Comparison of ENCODE assay signal across 1 cellular context in the genomic region with DNA sequence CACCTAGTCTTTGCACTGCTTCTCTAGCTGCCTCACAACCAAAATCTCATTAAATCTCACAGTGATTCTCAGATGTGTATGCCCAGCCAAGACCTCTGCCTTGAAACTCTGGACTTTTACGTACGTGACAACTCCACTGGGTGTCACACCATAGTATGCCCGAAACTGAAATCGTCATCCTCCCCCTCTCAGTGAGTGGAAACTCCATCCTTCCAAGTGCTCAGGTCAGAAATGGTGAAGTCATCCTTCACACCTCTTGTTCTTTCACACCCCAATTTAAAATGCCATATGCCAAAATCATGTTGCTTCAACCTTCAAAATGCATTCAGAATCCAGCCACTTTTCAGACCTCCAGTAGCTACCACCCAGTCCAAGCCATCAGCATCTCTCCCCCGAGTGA.
TF ChIP-seq lines count a peak whose summit lies in the region.

No MANE protein-coding gene starts in this region.

TF ChIP-seq in GM12878, 131 proteins besides CTCF, POLR2A, EP300 and RAD21 (continues in another document):
- TF ChIP-seq ZNF274 (IDR thresholded peaks at IDR 0.05; ENCODE audit: insufficient read depth, insufficient read length) (no peak), BMI1 (IDR thresholded peaks at IDR 0.05; ENCODE audit: borderline replicate concordance) (0 out of 2 replicates have a peak, but pooled peaks have one; percentile 47), EGR1 (IDR thresholded peaks at IDR 0.05; ENCODE audit: borderline replicate concordance in 1 of 2, low read depth in 2 of 2, low read length in 2 of 2) (peak in 1 of 2 experiments; percentile 55; a peak in 1 of 3 replicates), RCOR1 (conservative IDR thresholded peaks at IDR 0.05; ENCODE audit: low read depth, low read length) (no peak), CREB1 (IDR thresholded peaks at IDR 0.05; ENCODE audit: low read depth) (peak; percentile 84), ESRRA (IDR thresholded peaks at IDR 0.05; ENCODE audit: low read length) (no peak), ATF7 (IDR thresholded peaks at IDR 0.05; ENCODE audit: low read depth) (peak; percentile 97), NBN (IDR thresholded peaks at IDR 0.05) (peak; percentile 80), BHLHE40 (IDR thresholded peaks at IDR 0.05; ENCODE audit: borderline replicate concordance in 1 of 2, low read depth in 2 of 2, low read length in 1 of 2) (peak in 1 of 2 experiments; percentile 51; a peak in 3 of 4 replicates), EED (IDR thresholded peaks at IDR 0.05; ENCODE audit: low read depth) (peak; percentile 79), FOXM1 (IDR thresholded peaks at IDR 0.05; ENCODE audit: low read depth, low read length) (peak; percentile 72; the same call in 1 of the 2 replicates), FOXK2 (IDR thresholded peaks at IDR 0.05) (no peak), PAX5 (IDR thresholded peaks at IDR 0.05; ENCODE audit: borderline replicate concordance, low read depth, low read length) (no peak), STAT3 (IDR thresholded peaks at IDR 0.05; ENCODE audit: low read depth, low read length) (no peak), MEF2A (IDR thresholded peaks at IDR 0.05; ENCODE audit: insufficient read depth, low read depth, low read length) (0 out of 2 replicates have a peak, but pooled peaks have one; percentile 22), RBBP5 (conservative IDR thresholded peaks at IDR 0.05) (no peak), CREM (IDR thresholded peaks at IDR 0.05; ENCODE audit: low read depth) (peak; percentile 85), YY1 (IDR thresholded peaks at IDR 0.05; ENCODE audit: low read depth, low read length) (no peak), MYB (IDR thresholded peaks at IDR 0.05; ENCODE audit: borderline replicate concordance, low read depth, low read length) (no peak)
- TF ChIP-seq, protein P1, sequence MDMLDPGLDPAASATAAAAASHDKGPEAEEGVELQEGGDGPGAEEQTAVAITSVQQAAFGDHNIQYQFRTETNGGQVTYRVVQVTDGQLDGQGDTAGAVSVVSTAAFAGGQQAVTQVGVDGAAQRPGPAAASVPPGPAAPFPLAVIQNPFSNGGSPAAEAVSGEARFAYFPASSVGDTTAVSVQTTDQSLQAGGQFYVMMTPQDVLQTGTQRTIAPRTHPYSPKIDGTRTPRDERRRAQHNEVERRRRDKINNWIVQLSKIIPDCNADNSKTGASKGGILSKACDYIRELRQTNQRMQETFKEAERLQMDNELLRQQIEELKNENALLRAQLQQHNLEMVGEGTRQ (IDR thresholded peaks at IDR 0.05; ENCODE audit: borderline replicate concordance, low read depth, low read length): no peak
- TF ChIP-seq, protein P2, sequence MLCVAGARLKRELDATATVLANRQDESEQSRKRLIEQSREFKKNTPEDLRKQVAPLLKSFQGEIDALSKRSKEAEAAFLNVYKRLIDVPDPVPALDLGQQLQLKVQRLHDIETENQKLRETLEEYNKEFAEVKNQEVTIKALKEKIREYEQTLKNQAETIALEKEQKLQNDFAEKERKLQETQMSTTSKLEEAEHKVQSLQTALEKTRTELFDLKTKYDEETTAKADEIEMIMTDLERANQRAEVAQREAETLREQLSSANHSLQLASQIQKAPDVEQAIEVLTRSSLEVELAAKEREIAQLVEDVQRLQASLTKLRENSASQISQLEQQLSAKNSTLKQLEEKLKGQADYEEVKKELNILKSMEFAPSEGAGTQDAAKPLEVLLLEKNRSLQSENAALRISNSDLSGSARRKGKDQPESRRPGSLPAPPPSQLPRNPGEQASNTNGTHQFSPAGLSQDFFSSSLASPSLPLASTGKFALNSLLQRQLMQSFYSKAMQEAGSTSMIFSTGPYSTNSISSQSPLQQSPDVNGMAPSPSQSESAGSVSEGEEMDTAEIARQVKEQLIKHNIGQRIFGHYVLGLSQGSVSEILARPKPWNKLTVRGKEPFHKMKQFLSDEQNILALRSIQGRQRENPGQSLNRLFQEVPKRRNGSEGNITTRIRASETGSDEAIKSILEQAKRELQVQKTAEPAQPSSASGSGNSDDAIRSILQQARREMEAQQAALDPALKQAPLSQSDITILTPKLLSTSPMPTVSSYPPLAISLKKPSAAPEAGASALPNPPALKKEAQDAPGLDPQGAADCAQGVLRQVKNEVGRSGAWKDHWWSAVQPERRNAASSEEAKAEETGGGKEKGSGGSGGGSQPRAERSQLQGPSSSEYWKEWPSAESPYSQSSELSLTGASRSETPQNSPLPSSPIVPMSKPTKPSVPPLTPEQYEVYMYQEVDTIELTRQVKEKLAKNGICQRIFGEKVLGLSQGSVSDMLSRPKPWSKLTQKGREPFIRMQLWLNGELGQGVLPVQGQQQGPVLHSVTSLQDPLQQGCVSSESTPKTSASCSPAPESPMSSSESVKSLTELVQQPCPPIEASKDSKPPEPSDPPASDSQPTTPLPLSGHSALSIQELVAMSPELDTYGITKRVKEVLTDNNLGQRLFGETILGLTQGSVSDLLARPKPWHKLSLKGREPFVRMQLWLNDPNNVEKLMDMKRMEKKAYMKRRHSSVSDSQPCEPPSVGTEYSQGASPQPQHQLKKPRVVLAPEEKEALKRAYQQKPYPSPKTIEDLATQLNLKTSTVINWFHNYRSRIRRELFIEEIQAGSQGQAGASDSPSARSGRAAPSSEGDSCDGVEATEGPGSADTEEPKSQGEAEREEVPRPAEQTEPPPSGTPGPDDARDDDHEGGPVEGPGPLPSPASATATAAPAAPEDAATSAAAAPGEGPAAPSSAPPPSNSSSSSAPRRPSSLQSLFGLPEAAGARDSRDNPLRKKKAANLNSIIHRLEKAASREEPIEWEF (IDR thresholded peaks at IDR 0.05; ENCODE audit: insufficient replicate concordance, low read depth, low read length): no peak
- TF ChIP-seq, protein P3, sequence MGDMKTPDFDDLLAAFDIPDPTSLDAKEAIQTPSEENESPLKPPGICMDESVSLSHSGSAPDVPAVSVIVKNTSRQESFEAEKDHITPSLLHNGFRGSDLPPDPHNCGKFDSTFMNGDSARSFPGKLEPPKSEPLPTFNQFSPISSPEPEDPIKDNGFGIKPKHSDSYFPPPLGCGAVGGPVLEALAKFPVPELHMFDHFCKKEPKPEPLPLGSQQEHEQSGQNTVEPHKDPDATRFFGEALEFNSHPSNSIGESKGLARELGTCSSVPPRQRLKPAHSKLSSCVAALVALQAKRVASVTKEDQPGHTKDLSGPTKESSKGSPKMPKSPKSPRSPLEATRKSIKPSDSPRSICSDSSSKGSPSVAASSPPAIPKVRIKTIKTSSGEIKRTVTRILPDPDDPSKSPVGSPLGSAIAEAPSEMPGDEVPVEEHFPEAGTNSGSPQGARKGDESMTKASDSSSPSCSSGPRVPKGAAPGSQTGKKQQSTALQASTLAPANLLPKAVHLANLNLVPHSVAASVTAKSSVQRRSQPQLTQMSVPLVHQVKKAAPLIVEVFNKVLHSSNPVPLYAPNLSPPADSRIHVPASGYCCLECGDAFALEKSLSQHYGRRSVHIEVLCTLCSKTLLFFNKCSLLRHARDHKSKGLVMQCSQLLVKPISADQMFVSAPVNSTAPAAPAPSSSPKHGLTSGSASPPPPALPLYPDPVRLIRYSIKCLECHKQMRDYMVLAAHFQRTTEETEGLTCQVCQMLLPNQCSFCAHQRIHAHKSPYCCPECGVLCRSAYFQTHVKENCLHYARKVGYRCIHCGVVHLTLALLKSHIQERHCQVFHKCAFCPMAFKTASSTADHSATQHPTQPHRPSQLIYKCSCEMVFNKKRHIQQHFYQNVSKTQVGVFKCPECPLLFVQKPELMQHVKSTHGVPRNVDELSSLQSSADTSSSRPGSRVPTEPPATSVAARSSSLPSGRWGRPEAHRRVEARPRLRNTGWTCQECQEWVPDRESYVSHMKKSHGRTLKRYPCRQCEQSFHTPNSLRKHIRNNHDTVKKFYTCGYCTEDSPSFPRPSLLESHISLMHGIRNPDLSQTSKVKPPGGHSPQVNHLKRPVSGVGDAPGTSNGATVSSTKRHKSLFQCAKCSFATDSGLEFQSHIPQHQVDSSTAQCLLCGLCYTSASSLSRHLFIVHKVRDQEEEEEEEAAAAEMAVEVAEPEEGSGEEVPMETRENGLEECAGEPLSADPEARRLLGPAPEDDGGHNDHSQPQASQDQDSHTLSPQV (IDR thresholded peaks at IDR 0.05): 0 out of 2 replicates have a peak, but pooled peaks have one; percentile 51
- TF ChIP-seq, protein P4, sequence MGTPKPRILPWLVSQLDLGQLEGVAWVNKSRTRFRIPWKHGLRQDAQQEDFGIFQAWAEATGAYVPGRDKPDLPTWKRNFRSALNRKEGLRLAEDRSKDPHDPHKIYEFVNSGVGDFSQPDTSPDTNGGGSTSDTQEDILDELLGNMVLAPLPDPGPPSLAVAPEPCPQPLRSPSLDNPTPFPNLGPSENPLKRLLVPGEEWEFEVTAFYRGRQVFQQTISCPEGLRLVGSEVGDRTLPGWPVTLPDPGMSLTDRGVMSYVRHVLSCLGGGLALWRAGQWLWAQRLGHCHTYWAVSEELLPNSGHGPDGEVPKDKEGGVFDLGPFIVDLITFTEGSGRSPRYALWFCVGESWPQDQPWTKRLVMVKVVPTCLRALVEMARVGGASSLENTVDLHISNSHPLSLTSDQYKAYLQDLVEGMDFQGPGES (IDR thresholded peaks at IDR 0.05): no peak
- TF ChIP-seq, protein P5, sequence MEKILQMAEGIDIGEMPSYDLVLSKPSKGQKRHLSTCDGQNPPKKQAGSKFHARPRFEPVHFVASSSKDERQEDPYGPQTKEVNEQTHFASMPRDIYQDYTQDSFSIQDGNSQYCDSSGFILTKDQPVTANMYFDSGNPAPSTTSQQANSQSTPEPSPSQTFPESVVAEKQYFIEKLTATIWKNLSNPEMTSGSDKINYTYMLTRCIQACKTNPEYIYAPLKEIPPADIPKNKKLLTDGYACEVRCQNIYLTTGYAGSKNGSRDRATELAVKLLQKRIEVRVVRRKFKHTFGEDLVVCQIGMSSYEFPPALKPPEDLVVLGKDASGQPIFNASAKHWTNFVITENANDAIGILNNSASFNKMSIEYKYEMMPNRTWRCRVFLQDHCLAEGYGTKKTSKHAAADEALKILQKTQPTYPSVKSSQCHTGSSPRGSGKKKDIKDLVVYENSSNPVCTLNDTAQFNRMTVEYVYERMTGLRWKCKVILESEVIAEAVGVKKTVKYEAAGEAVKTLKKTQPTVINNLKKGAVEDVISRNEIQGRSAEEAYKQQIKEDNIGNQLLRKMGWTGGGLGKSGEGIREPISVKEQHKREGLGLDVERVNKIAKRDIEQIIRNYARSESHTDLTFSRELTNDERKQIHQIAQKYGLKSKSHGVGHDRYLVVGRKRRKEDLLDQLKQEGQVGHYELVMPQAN (conservative IDR thresholded peaks at IDR 0.05): no peak
- TF ChIP-seq, protein P6, sequence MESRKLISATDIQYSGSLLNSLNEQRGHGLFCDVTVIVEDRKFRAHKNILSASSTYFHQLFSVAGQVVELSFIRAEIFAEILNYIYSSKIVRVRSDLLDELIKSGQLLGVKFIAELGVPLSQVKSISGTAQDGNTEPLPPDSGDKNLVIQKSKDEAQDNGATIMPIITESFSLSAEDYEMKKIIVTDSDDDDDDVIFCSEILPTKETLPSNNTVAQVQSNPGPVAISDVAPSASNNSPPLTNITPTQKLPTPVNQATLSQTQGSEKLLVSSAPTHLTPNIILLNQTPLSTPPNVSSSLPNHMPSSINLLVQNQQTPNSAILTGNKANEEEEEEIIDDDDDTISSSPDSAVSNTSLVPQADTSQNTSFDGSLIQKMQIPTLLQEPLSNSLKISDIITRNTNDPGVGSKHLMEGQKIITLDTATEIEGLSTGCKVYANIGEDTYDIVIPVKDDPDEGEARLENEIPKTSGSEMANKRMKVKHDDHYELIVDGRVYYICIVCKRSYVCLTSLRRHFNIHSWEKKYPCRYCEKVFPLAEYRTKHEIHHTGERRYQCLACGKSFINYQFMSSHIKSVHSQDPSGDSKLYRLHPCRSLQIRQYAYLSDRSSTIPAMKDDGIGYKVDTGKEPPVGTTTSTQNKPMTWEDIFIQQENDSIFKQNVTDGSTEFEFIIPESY (IDR thresholded peaks at IDR 0.05): no peak
- TF ChIP-seq, protein P7, sequence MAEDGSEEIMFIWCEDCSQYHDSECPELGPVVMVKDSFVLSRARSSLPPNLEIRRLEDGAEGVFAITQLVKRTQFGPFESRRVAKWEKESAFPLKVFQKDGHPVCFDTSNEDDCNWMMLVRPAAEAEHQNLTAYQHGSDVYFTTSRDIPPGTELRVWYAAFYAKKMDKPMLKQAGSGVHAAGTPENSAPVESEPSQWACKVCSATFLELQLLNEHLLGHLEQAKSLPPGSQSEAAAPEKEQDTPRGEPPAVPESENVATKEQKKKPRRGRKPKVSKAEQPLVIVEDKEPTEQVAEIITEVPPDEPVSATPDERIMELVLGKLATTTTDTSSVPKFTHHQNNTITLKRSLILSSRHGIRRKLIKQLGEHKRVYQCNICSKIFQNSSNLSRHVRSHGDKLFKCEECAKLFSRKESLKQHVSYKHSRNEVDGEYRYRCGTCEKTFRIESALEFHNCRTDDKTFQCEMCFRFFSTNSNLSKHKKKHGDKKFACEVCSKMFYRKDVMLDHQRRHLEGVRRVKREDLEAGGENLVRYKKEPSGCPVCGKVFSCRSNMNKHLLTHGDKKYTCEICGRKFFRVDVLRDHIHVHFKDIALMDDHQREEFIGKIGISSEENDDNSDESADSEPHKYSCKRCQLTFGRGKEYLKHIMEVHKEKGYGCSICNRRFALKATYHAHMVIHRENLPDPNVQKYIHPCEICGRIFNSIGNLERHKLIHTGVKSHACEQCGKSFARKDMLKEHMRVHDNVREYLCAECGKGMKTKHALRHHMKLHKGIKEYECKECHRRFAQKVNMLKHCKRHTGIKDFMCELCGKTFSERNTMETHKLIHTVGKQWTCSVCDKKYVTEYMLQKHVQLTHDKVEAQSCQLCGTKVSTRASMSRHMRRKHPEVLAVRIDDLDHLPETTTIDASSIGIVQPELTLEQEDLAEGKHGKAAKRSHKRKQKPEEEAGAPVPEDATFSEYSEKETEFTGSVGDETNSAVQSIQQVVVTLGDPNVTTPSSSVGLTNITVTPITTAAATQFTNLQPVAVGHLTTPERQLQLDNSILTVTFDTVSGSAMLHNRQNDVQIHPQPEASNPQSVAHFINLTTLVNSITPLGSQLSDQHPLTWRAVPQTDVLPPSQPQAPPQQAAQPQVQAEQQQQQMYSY (CRISPR knock-in tag; IDR thresholded peaks at IDR 0.05): no peak
- TF ChIP-seq, protein P8, sequence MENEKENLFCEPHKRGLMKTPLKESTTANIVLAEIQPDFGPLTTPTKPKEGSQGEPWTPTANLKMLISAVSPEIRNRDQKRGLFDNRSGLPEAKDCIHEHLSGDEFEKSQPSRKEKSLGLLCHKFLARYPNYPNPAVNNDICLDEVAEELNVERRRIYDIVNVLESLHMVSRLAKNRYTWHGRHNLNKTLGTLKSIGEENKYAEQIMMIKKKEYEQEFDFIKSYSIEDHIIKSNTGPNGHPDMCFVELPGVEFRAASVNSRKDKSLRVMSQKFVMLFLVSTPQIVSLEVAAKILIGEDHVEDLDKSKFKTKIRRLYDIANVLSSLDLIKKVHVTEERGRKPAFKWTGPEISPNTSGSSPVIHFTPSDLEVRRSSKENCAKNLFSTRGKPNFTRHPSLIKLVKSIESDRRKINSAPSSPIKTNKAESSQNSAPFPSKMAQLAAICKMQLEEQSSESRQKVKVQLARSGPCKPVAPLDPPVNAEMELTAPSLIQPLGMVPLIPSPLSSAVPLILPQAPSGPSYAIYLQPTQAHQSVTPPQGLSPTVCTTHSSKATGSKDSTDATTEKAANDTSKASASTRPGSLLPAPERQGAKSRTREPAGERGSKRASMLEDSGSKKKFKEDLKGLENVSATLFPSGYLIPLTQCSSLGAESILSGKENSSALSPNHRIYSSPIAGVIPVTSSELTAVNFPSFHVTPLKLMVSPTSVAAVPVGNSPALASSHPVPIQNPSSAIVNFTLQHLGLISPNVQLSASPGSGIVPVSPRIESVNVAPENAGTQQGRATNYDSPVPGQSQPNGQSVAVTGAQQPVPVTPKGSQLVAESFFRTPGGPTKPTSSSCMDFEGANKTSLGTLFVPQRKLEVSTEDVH (IDR thresholded peaks at IDR 0.05; ENCODE audit: low read depth, partially characterized antibody): no peak
